Comparison of ENCODE assay signal across 1 cellular context in the genomic region with DNA sequence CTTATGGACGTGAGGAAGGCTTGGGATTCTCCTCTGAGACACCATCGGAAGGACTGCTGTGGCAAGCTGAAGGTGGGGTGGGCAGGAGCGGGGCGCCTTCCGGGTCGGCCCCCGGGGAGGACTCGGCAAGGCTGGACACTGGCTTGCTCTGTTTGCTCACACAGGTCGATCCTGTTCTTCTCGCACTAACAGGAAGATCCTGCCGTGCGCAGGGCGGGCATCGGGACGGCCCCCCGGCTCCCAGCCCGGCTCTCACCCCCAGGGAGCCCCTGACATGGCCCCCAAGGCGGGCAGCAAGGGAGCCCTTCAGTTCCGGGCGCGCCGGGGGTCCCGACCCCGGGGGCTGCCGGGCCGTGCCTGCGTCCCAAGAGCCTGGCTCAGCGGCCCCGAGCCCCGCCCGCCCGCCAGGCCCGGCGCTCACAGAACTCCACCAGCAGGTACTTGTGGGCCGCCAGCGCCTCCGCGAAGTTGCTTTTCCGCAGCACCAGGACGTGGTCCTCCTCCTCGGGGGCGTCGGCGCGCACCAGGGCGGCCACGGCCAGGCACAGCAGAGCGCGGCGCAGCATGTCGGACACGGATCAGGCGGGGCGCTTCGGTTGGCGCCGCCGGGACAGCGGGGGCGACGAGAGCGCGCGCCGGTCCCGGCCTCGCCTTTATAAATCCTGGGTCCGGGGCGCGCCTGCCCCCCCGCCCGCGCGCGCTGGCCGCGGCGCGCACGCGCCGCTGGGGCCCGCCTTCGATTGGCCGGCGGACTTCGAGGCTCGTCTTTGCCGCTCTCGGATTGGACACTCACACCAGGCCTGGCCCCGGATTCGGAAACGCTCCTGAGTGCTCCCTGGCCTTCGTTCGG.
TF ChIP-seq lines count a peak whose summit lies in the region.

P4HB (minus strand) TSS at position 630 of the 850 bp plus-strand sequence; CDS start at position 566, 64 bp downstream.

TF ChIP-seq in K562, 482 proteins besides CTCF, POLR2A, EP300 and RAD21 (continued from another document and continues in another):
- TF ChIP-seq, protein P1, sequence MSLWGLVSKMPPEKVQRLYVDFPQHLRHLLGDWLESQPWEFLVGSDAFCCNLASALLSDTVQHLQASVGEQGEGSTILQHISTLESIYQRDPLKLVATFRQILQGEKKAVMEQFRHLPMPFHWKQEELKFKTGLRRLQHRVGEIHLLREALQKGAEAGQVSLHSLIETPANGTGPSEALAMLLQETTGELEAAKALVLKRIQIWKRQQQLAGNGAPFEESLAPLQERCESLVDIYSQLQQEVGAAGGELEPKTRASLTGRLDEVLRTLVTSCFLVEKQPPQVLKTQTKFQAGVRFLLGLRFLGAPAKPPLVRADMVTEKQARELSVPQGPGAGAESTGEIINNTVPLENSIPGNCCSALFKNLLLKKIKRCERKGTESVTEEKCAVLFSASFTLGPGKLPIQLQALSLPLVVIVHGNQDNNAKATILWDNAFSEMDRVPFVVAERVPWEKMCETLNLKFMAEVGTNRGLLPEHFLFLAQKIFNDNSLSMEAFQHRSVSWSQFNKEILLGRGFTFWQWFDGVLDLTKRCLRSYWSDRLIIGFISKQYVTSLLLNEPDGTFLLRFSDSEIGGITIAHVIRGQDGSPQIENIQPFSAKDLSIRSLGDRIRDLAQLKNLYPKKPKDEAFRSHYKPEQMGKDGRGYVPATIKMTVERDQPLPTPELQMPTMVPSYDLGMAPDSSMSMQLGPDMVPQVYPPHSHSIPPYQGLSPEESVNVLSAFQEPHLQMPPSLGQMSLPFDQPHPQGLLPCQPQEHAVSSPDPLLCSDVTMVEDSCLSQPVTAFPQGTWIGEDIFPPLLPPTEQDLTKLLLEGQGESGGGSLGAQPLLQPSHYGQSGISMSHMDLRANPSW (CRISPR knock-in tag; IDR thresholded peaks at IDR 0.05): 0 out of 2 replicates have a peak, but pooled peaks have one; percentile 9
- no peak for TF ChIP-seq ZNF280B (CRISPR knock-in tag; IDR thresholded peaks at IDR 0.05)
- no peak for TF ChIP-seq SNRNP70 (optimal IDR thresholded peaks at IDR 0.05; ENCODE audit: low read depth, low read length)
- no peak for TF ChIP-seq RFX7 (CRISPR knock-in tag; IDR thresholded peaks at IDR 0.05)
- TF ChIP-seq BRD4 (IDR thresholded peaks at IDR 0.05): peak; percentile 59; the same call in 1 of the 2 replicates
- TF ChIP-seq E2F4 (CRISPR knock-in tag; IDR thresholded peaks at IDR 0.05; ENCODE audit: low read depth): peak; percentile 69; the same call in 1 of the 2 replicates
- no peak for TF ChIP-seq KLF10 (CRISPR knock-in tag; IDR thresholded peaks at IDR 0.05)
- no peak; the same call in 1 of the 2 replicates for TF ChIP-seq ELK3 (CRISPR knock-in tag; IDR thresholded peaks at IDR 0.05)
- no peak for TF ChIP-seq ZNF717 (CRISPR knock-in tag; IDR thresholded peaks at IDR 0.05)
- no peak for TF ChIP-seq HLTF (IDR thresholded peaks at IDR 0.05)
- TF ChIP-seq, protein P2, sequence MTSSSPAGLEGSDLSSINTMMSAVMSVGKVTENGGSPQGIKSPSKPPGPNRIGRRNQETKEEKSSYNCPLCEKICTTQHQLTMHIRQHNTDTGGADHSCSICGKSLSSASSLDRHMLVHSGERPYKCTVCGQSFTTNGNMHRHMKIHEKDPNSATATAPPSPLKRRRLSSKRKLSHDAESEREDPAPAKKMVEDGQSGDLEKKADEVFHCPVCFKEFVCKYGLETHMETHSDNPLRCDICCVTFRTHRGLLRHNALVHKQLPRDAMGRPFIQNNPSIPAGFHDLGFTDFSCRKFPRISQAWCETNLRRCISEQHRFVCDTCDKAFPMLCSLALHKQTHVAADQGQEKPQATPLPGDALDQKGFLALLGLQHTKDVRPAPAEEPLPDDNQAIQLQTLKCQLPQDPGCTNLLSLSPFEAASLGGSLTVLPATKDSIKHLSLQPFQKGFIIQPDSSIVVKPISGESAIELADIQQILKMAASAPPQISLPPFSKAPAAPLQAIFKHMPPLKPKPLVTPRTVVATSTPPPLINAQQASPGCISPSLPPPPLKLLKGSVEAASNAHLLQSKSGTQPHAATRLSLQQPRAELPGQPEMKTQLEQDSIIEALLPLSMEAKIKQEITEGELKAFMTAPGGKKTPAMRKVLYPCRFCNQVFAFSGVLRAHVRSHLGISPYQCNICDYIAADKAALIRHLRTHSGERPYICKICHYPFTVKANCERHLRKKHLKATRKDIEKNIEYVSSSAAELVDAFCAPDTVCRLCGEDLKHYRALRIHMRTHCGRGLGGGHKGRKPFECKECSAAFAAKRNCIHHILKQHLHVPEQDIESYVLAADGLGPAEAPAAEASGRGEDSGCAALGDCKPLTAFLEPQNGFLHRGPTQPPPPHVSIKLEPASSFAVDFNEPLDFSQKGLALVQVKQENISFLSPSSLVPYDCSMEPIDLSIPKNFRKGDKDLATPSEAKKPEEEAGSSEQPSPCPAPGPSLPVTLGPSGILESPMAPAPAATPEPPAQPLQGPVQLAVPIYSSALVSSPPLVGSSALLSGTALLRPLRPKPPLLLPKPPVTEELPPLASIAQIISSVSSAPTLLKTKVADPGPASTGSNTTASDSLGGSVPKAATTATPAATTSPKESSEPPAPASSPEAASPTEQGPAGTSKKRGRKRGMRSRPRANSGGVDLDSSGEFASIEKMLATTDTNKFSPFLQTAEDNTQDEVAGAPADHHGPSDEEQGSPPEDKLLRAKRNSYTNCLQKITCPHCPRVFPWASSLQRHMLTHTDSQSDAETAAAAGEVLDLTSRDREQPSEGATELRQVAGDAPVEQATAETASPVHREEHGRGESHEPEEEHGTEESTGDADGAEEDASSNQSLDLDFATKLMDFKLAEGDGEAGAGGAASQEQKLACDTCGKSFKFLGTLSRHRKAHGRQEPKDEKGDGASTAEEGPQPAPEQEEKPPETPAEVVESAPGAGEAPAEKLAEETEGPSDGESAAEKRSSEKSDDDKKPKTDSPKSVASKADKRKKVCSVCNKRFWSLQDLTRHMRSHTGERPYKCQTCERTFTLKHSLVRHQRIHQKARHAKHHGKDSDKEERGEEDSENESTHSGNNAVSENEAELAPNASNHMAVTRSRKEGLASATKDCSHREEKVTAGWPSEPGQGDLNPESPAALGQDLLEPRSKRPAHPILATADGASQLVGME (CRISPR knock-in tag; IDR thresholded peaks at IDR 0.05): no peak
- no peak for TF ChIP-seq SNIP1 (IDR thresholded peaks at IDR 0.05; ENCODE audit: low read depth)
- no peak for TF ChIP-seq ZNF436 (CRISPR knock-in tag; IDR thresholded peaks at IDR 0.05)
- no peak for TF ChIP-seq IFI16 (CRISPR knock-in tag; IDR thresholded peaks at IDR 0.05)
- TF ChIP-seq ZNF764 (CRISPR knock-in tag; IDR thresholded peaks at IDR 0.05; ENCODE audit: low read depth): no peak
- no peak for TF ChIP-seq ZNF24 (IDR thresholded peaks at IDR 0.05)
- TF ChIP-seq, protein P3, sequence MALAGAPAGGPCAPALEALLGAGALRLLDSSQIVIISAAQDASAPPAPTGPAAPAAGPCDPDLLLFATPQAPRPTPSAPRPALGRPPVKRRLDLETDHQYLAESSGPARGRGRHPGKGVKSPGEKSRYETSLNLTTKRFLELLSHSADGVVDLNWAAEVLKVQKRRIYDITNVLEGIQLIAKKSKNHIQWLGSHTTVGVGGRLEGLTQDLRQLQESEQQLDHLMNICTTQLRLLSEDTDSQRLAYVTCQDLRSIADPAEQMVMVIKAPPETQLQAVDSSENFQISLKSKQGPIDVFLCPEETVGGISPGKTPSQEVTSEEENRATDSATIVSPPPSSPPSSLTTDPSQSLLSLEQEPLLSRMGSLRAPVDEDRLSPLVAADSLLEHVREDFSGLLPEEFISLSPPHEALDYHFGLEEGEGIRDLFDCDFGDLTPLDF (CRISPR knock-in tag; IDR thresholded peaks at IDR 0.05): peak; percentile 67; the same call in 1 of the 2 replicates
- TF ChIP-seq BCOR (IDR thresholded peaks at IDR 0.05): no peak
- TF ChIP-seq TGIF2 (CRISPR knock-in tag; IDR thresholded peaks at IDR 0.05): 0 out of 2 replicates have a peak, but pooled peaks have one; percentile 54
- TF ChIP-seq, protein P4, sequence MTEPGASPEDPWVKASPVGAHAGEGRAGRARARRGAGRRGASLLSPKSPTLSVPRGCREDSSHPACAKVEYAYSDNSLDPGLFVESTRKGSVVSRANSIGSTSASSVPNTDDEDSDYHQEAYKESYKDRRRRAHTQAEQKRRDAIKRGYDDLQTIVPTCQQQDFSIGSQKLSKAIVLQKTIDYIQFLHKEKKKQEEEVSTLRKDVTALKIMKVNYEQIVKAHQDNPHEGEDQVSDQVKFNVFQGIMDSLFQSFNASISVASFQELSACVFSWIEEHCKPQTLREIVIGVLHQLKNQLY (CRISPR knock-in tag; conservative IDR thresholded peaks at IDR 0.05): no peak
- TF ChIP-seq ETS1 (conservative IDR thresholded peaks at IDR 0.05; ENCODE audit: control insufficient read depth, low read depth, low read length): peak; percentile 27; the same call in 1 of the 2 replicates
- TF ChIP-seq NUFIP1 (IDR thresholded peaks at IDR 0.05; ENCODE audit: partially characterized antibody): no peak
- peak; percentile 82 for TF ChIP-seq CCNT2 (IDR thresholded peaks at IDR 0.05; ENCODE audit: borderline replicate concordance, extremely low read depth, insufficient read length, low read depth, low read length)
- TF ChIP-seq TAF9B (IDR thresholded peaks at IDR 0.05; ENCODE audit: partially characterized antibody): no peak
- TF ChIP-seq NR2F6 (CRISPR knock-in tag; IDR thresholded peaks at IDR 0.05): no peak
- TF ChIP-seq PRMT5 (CRISPR knock-in tag; IDR thresholded peaks at IDR 0.05): no peak
- TF ChIP-seq HDAC8 (tag; IDR thresholded peaks at IDR 0.05): no peak; the same call in 1 of the 2 replicates
- no peak for TF ChIP-seq ZNF551 (CRISPR knock-in tag; IDR thresholded peaks at IDR 0.05)
- TF ChIP-seq, protein P5, sequence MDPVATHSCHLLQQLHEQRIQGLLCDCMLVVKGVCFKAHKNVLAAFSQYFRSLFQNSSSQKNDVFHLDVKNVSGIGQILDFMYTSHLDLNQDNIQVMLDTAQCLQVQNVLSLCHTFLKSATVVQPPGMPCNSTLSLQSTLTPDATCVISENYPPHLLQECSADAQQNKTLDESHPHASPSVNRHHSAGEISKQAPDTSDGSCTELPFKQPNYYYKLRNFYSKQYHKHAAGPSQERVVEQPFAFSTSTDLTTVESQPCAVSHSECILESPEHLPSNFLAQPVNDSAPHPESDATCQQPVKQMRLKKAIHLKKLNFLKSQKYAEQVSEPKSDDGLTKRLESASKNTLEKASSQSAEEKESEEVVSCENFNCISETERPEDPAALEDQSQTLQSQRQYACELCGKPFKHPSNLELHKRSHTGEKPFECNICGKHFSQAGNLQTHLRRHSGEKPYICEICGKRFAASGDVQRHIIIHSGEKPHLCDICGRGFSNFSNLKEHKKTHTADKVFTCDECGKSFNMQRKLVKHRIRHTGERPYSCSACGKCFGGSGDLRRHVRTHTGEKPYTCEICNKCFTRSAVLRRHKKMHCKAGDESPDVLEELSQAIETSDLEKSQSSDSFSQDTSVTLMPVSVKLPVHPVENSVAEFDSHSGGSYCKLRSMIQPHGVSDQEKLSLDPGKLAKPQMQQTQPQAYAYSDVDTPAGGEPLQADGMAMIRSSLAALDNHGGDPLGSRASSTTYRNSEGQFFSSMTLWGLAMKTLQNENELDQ (CRISPR knock-in tag; IDR thresholded peaks at IDR 0.05; ENCODE audit: borderline replicate concordance): no peak
- TF ChIP-seq ZNF12 (CRISPR knock-in tag; IDR thresholded peaks at IDR 0.05): peak; percentile 68; the same call in 1 of the 2 replicates
- no peak for TF ChIP-seq BRF1 (IDR thresholded peaks at IDR 0.05; ENCODE audit: borderline replicate concordance, extremely low read depth, insufficient read length)
- TF ChIP-seq SUPT5H (IDR thresholded peaks at IDR 0.05): peak; percentile 73
- TF ChIP-seq SRSF3 (IDR thresholded peaks at IDR 0.05; ENCODE audit: insufficient read depth, low read length): no peak
- TF ChIP-seq CREB5 (CRISPR knock-in tag; IDR thresholded peaks at IDR 0.05): no peak
- TF ChIP-seq CBX1 (IDR thresholded peaks at IDR 0.05; ENCODE audit: low read depth): peak; percentile 86; the same call in 1 of the 2 replicates
- TF ChIP-seq NR3C1 (CRISPR knock-in tag; IDR thresholded peaks at IDR 0.05): 0 out of 2 replicates have a peak, but pooled peaks have one; percentile 64
- TF ChIP-seq SETDB1 (IDR thresholded peaks at IDR 0.05; ENCODE audit: low read length): no peak
